ENCODE assay signal across 1 cellular context in genomic region chr11:9820260-9820659, GRCh38.
TF ChIP-seq lines count a peak whose summit lies in the region.

No MANE protein-coding gene starts in this region.

TF ChIP-seq in WTC11, 78 proteins besides CTCF, POLR2A, EP300 and RAD21 (continued from another document):
- TF ChIP-seq ZNF532 (CRISPR knock-in tag; IDR thresholded peaks at IDR 0.05; ENCODE audit: borderline replicate concordance) (no peak), ERG (CRISPR knock-in tag; IDR thresholded peaks at IDR 0.05) (no peak), NR2C2 (CRISPR knock-in tag; IDR thresholded peaks at IDR 0.05) (no peak), ZNF512 (CRISPR knock-in tag; IDR thresholded peaks at IDR 0.05; ENCODE audit: borderline replicate concordance) (no peak), PRDM15 (CRISPR knock-in tag; IDR thresholded peaks at IDR 0.05) (no peak), ATF6 (CRISPR knock-in tag; IDR thresholded peaks at IDR 0.05) (no peak), EMX1 (CRISPR knock-in tag; IDR thresholded peaks at IDR 0.05) (no peak), ZNF263 (CRISPR knock-in tag; IDR thresholded peaks at IDR 0.05; ENCODE audit: low read depth) (no peak), CREM (CRISPR knock-in tag; IDR thresholded peaks at IDR 0.05) (no peak), STAT6 (CRISPR knock-in tag; conservative IDR thresholded peaks at IDR 0.05; ENCODE audit: low read depth) (no peak), SMAD3 (CRISPR knock-in tag; IDR thresholded peaks at IDR 0.05; ENCODE audit: borderline replicate concordance) (no peak), ZNF425 (CRISPR knock-in tag; conservative IDR thresholded peaks at IDR 0.05) (no peak), CREB1 (CRISPR knock-in tag; IDR thresholded peaks at IDR 0.05) (no peak), KAT7 (CRISPR knock-in tag; IDR thresholded peaks at IDR 0.05; ENCODE audit: borderline replicate concordance) (no peak), SP1 (CRISPR knock-in tag; conservative IDR thresholded peaks at IDR 0.05) (no peak)
TF ChIP-seq in WTC11: peak in this region for 0.
